Comparison of ENCODE assay signal across 16 cellular contexts in the genomic region with DNA sequence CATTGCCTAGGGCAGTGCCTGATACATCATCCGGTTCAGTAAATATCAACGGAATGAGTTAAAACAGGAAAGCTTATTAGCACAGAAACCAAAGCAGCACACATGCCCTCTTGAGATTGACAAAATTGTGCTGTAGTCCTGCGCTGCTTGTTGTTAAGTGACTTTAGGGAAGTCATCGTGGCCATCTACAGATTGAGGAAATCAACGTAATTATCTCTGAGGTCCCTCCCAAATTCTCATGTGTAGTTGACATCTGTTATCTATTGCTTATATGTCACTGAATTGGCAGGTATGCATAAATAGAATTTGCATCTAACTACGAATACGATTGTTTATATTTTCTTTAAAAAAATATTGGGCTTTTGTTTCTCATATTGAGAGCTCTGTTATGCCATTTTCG.
"Had no signal": no experiment of that assay in that cellular context is flagged by ENCODE, and none has a peak within 500 bp of the region (broad histone marks: within the 10 kb centered on the region; RNA-seq: fewer than 3 reads in every experiment).

No MANE protein-coding gene starts in this region.

- H3K27ac Mint-ChIP-seq: natural killer cell treated with Interleukin-12 subunit alpha and Interleukin-12 subunit beta and Interleukin-15 and Interleukin-18, amount 100 ng/mL, for 72 hours; neural progenitor cell had no signal

- H3K9me3 Mint-ChIP-seq: natural killer cell treated with Interleukin-12 subunit alpha and Interleukin-12 subunit beta and Interleukin-15 and Interleukin-18, amount 100 ng/mL, for 72 hours; neural progenitor cell had no signal

- DNase-seq: effector memory CD4-positive, alpha-beta T cell; hippocampal formation; left colon; left ventricle myocardium superior; mesenchymal stem cell; midbrain; nucleus accumbens; ovary; right cardiac atrium; small intestine; stimulated activated CD4-positive, alpha-beta T cell treated with anti-CD3 and anti-CD28 coated beads, Interleukin-12 subunit alpha, Interleukin-12 subunit beta, amount 100 ng/mL, for 4 hours; stimulated activated naive CD4-positive, alpha-beta T cell treated with Interleukin-2 at 50 U/mL for 16 hours had no signal

- H3K4me3 Mint-ChIP-seq: natural killer cell treated with Interleukin-12 subunit alpha and Interleukin-12 subunit beta and Interleukin-15 and Interleukin-18, amount 100 ng/mL, for 72 hours; neural progenitor cell had no signal

- ATAC-seq: esophagus mucosa; heart left ventricle; left colon; left ventricle myocardium superior; natural killer cell treated with Interleukin-12 subunit alpha and Interleukin-12 subunit beta and Interleukin-15 and Interleukin-18, amount 100 ng/mL, for 72 hours; right cardiac atrium had no signal

- H3K4me1 Mint-ChIP-seq: neural progenitor cell had no signal

- H3K36me3 Mint-ChIP-seq: natural killer cell treated with Interleukin-12 subunit alpha and Interleukin-12 subunit beta and Interleukin-15 and Interleukin-18, amount 100 ng/mL, for 72 hours; neural progenitor cell had no signal
